ENCODE assay signal across 10 cellular contexts in genomic region chr7:44565795-44566559, GRCh38. TPM values are rescaled to one million over a fixed set of nuclear protein-coding genes. Genes with fewer than 3 reads are reported as not detected.
DNase-seq lines count a peak whose midpoint lies in the region; ATAC-seq and TF ChIP-seq lines count a peak whose summit lies in the region.
"Had no signal": no experiment of that assay in that cellular context is flagged by ENCODE, and none has a peak within 500 bp of the region (broad histone marks: within the 10 kb centered on the region; RNA-seq: fewer than 3 reads in every experiment).

No MANE protein-coding gene starts in this region.

- WGBS in neuronal stem cell (ENCODE audit: extremely low coverage in 2 of 2, insufficient read length in 2 of 2, insufficient replicate concordance in 1 of 2), 2 donors: no CpG with 5 or more reads among the region's 16 CpGs
- WGBS in lower leg skin, 2 donors: 75 to 79% methylated on average over 15 to 16 of the region's 16 CpGs

- H3K27me3 Mint-ChIP-seq in activated naive CD8-positive, alpha-beta T cell treated with anti-CD3 and anti-CD28 coated beads, Interleukin-2, amount 10 ng/mL, durations not matched to agents 7 days and 5 days: no peaks in the 10 kb centered on the region

- no peak for TF ChIP-seq POLR2A in lower leg skin (IDR thresholded peaks at IDR 0.05)

- no peaks in the 10 kb centered on the region for H3K27me3 ChIP-seq in neuronal stem cell (ENCODE audit: control insufficient read depth in 3 of 3, insufficient read depth in 3 of 3, low read depth in 1 of 3, low read length in 3 of 3)

- H3K4me1 ChIP-seq in neuronal stem cell (ENCODE audit: control insufficient read depth in 2 of 2, insufficient read depth in 1 of 2, low read depth in 1 of 2, low read length in 2 of 2): peaks cover 0 to 1% of the 10 kb centered on the region in 2 donors

- DNase-seq in DMS 273 (lab: John Stamatoyannopoulos, UW; ENCODE audit: unreplicated experiment): peak; percentile 82
- DNase-seq in DMS 273 treated with DMSO at 0.1 percent for 48 hours (lab: John Stamatoyannopoulos, UW): no peak
- no peak for DNase-seq in activated naive CD8-positive, alpha-beta T cell treated with anti-CD3 and anti-CD28 coated beads, Interleukin-2, amount 10 ng/mL, durations not matched to agents 7 days and 5 days
- DNase-seq in neuronal stem cell (ENCODE audit: low spot score): no peak
- no peak for DNase-seq in retina
- no peak for DNase-seq in MV-4-11 (lab: John Stamatoyannopoulos, UW)
- DNase-seq in lower leg skin (ENCODE audit: low spot score in 2 of 2): no peak
- DNase-seq: 8988T had no signal

- H3K79me1 ChIP-seq in neuronal stem cell (ENCODE audit: low read depth, low read length): peaks cover 2% of the 10 kb centered on the region

- H3K4me3 ChIP-seq in neuronal stem cell (ENCODE audit: low read length in 2 of 2) (no peak overlapping the region), lower leg skin (ENCODE audit: low read depth, poor library complexity, severe bottlenecking) (no peak overlapping the region)

- H3K14ac ChIP-seq in neuronal stem cell (ENCODE audit: low read length): no peak overlapping the region

- peaks cover 59 to 75% of the 10 kb centered on the region in 2 donors for H3K36me3 ChIP-seq in neuronal stem cell (replicated peaks in 1 of 2; ENCODE audit: control insufficient read depth in 2 of 2, insufficient read depth in 2 of 2, low read length in 2 of 2)

- no peak overlapping the region for H2AK5ac ChIP-seq in neuronal stem cell (ENCODE audit: low read depth, low read length)

- no peak overlapping the region for H4K8ac ChIP-seq in neuronal stem cell (ENCODE audit: low read depth, low read length)

- H2BK120ac ChIP-seq in neuronal stem cell (ENCODE audit: low read depth, low read length): no peak overlapping the region

- no peak overlapping the region for H2BK15ac ChIP-seq in neuronal stem cell (ENCODE audit: low read length)

- H3K4ac ChIP-seq in neuronal stem cell (ENCODE audit: low read length): no peak overlapping the region

- H3K4me1 Mint-ChIP-seq in activated naive CD8-positive, alpha-beta T cell treated with anti-CD3 and anti-CD28 coated beads, Interleukin-2, amount 10 ng/mL, durations not matched to agents 7 days and 5 days: peaks cover 9% of the 10 kb centered on the region

- H3K27ac Mint-ChIP-seq in activated naive CD8-positive, alpha-beta T cell treated with anti-CD3 and anti-CD28 coated beads, Interleukin-2, amount 10 ng/mL, durations not matched to agents 7 days and 5 days: peak overlapping the region; percentile 71

- no peak for TF ChIP-seq CTCF in lower leg skin (IDR thresholded peaks at IDR 0.05)

- intact Hi-C loops in lower leg skin (cut with DNase I; ENCODE audit: low total_unique reads): loop anchor here (10.0 kb wide), 1 partner anchor 71 kb away; the partner anchor contains the start of gene NUDCD3

- no peaks in the 10 kb centered on the region for H3K9me3 Mint-ChIP-seq in activated naive CD8-positive, alpha-beta T cell treated with anti-CD3 and anti-CD28 coated beads, Interleukin-2, amount 10 ng/mL, durations not matched to agents 7 days and 5 days

- peak; percentile 15 for ATAC-seq in HG02870 (IDR thresholded peaks at IDR 0.05; ENCODE audit: unreplicated experiment)
- peak; percentile 41 for ATAC-seq in activated naive CD8-positive, alpha-beta T cell treated with anti-CD3 and anti-CD28 coated beads, Interleukin-2, amount 10 ng/mL, durations not matched to agents 7 days and 5 days (ENCODE audit: low read depth)

- peaks cover 0 to 5% of the 10 kb centered on the region in 2 donors for H3K9me3 ChIP-seq in neuronal stem cell (replicated peaks in 1 of 2; ENCODE audit: control insufficient read depth in 2 of 2, insufficient read depth in 1 of 2, low read depth in 1 of 2, low read length in 2 of 2)

- POLR2A ChIA-PET in activated naive CD8-positive, alpha-beta T cell treated with anti-CD3 and anti-CD28 coated beads, Interleukin-2, amount 10 ng/mL, durations not matched to agents 7 days and 5 days (lab: Charles Lee): interaction anchor here (0.6 to 2.0 kb wide), 7 partner anchors 8 to 577 kb away, joined by 3 to 16 read pairs (median 6); partner anchors contain the start of genes DDX56 and H2AZ2

- H3K4me2 ChIP-seq in neuronal stem cell (ENCODE audit: insufficient read depth, low read length, poor library complexity, severe bottlenecking): no peak overlapping the region

- no peak overlapping the region for H2AFZ ChIP-seq in neuronal stem cell (ENCODE audit: low read length)
- H2AFZ ChIP-seq: parathyroid adenoma had no signal

- no peak overlapping the region for H2BK12ac ChIP-seq in neuronal stem cell (ENCODE audit: low read length)

- no peak overlapping the region for H3K9ac ChIP-seq in neuronal stem cell (ENCODE audit: low read depth, low read length, poor library complexity)
- H3K9ac ChIP-seq: parathyroid adenoma had no signal

- peaks cover 21% of the 10 kb centered on the region for H3K36me3 Mint-ChIP-seq in activated naive CD8-positive, alpha-beta T cell treated with anti-CD3 and anti-CD28 coated beads, Interleukin-2, amount 10 ng/mL, durations not matched to agents 7 days and 5 days

- H4K91ac ChIP-seq in neuronal stem cell (ENCODE audit: low read depth, low read length, poor library complexity): no peak overlapping the region

- H2BK5ac ChIP-seq in neuronal stem cell (ENCODE audit: low read length): no peak overlapping the region

- H3K4me3 Mint-ChIP-seq in activated naive CD8-positive, alpha-beta T cell treated with anti-CD3 and anti-CD28 coated beads, Interleukin-2, amount 10 ng/mL, durations not matched to agents 7 days and 5 days: no peak overlapping the region

- no peak overlapping the region for H3K18ac ChIP-seq in neuronal stem cell (ENCODE audit: low read length)

- no peak overlapping the region for H3K23ac ChIP-seq in neuronal stem cell (ENCODE audit: low read depth, low read length, poor library complexity)

- H3K27ac ChIP-seq in neuronal stem cell (replicated peaks; ENCODE audit: low read length): peak overlapping the region; percentile 37
- H3K27ac ChIP-seq: parathyroid adenoma had no signal

RNA-seq across cellular contexts. Expression of gene DDX56, which starts 7.7 kb away (rescaled TPM):
- total RNA-seq in activated naive CD8-positive, alpha-beta T cell treated with anti-CD3 and anti-CD28 coated beads, Interleukin-2, amount 10 ng/mL, durations not matched to agents 7 days and 5 days: 100 to 1,000 TPM in 1 of 2 experiments, 10 to 100 TPM in 1; 94.1 to 102 TPM
- polyA plus RNA-seq in neuronal stem cell (2013, experiment 1 of 2): 43.0 TPM
- 42.3 TPM for polyA plus RNA-seq in neuronal stem cell (2013, experiment 2 of 2)
- total RNA-seq in lower leg skin: 10 to 100 TPM; 58.9 to 71.7 (median 68.3) TPM

RNA-seq across cellular contexts. Expression of gene TMED4, which starts 16.1 kb away (rescaled TPM):
- total RNA-seq in activated naive CD8-positive, alpha-beta T cell treated with anti-CD3 and anti-CD28 coated beads, Interleukin-2, amount 10 ng/mL, durations not matched to agents 7 days and 5 days: 10 to 100 TPM; 91.4 to 94.3 TPM
- 59.8 TPM for polyA plus RNA-seq in neuronal stem cell (2013, experiment 1 of 2)
- polyA plus RNA-seq in neuronal stem cell (2013, experiment 2 of 2): 59.6 TPM
- total RNA-seq in lower leg skin: 100 to 1,000 TPM; 133 to 166 (median 153) TPM

RNA-seq across cellular contexts. Expression of gene NPC1L1, which starts 24.8 kb away (rescaled TPM):
- under 1 TPM in 1 of 2 experiments, not detected in 1; 0.11 TPM for total RNA-seq in activated naive CD8-positive, alpha-beta T cell treated with anti-CD3 and anti-CD28 coated beads, Interleukin-2, amount 10 ng/mL, durations not matched to agents 7 days and 5 days
- 0.14 TPM for polyA plus RNA-seq in neuronal stem cell (2013, experiment 1 of 2)
- polyA plus RNA-seq in neuronal stem cell (2013, experiment 2 of 2): 0.15 TPM
- under 1 TPM in 3 of 4 donors, not detected in 1; 0.08 to 0.13 (median 0.10) TPM for total RNA-seq in lower leg skin

RNA-seq across cellular contexts. Expression of gene OGDH, which starts 40.5 kb away (rescaled TPM):
- 100 to 1,000 TPM in 1 of 2 experiments, 10 to 100 TPM in 1; 99.6 to 103 TPM for total RNA-seq in activated naive CD8-positive, alpha-beta T cell treated with anti-CD3 and anti-CD28 coated beads, Interleukin-2, amount 10 ng/mL, durations not matched to agents 7 days and 5 days
- polyA plus RNA-seq in neuronal stem cell (2013, experiment 1 of 2): 31.6 TPM
- 31.1 TPM for polyA plus RNA-seq in neuronal stem cell (2013, experiment 2 of 2)
- 100 to 1,000 TPM; 106 to 152 (median 126) TPM for total RNA-seq in lower leg skin
